10 cellular contexts compared by ENCODE assay signal in the genomic region with DNA sequence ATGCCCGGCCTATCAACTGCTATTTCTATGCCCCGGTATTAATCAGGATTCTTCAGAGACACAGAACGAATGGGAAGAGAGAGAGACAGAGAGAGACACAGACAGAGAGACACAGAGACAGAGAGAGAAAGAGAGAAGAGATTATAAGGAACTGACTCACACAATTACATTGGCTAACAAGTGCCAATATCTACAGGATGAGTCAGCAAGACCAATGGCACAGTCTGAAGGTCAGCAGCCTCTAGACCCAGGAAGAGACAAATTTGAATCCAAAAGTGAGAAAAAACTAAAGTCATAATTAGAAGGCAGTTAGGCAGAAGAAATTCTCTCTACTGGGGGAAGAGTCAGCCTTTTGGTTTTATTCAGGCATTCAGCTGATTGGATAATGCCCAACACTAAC.
DNase-seq lines count a peak whose midpoint lies in the region; ATAC-seq and TF ChIP-seq lines count a peak whose summit lies in the region.
"Had no signal": no experiment of that assay in that cellular context is flagged by ENCODE, and none has a peak within 500 bp of the region (broad histone marks: within the 10 kb centered on the region; RNA-seq: fewer than 3 reads in every experiment).

No MANE protein-coding gene starts in this region.

- peak overlapping the region; percentile 38 for H3K27ac Mint-ChIP-seq in activated T-cell treated with anti-CD3 and anti-CD28 coated beads, Interleukin-2, amount 50 U/mL, for 24 hours
- H3K27ac Mint-ChIP-seq in type B pancreatic cell, result peak overlapping the region; percentile 15
- H3K27ac Mint-ChIP-seq: neural progenitor cell had no signal

- ATAC-seq in activated T-cell treated with anti-CD3 and anti-CD28 coated beads, Interleukin-2, amount 50 U/mL, for 4 hours, result no peak
- ATAC-seq in HG02840 (IDR thresholded peaks at IDR 0.05; ENCODE audit: low FRiP score, unreplicated experiment), result no peak

- peaks cover 32% of the 10 kb centered on the region for H3K36me3 Mint-ChIP-seq in activated T-cell treated with anti-CD3 and anti-CD28 coated beads, Interleukin-2, amount 50 U/mL, for 24 hours (ENCODE audit: low read depth)
- peaks cover 26% of the 10 kb centered on the region for H3K36me3 Mint-ChIP-seq in activated T-cell treated with anti-CD3 and anti-CD28 coated beads, Interleukin-2, amount 50 U/mL, for 4 hours (ENCODE audit: insufficient read depth)
- H3K36me3 Mint-ChIP-seq in type B pancreatic cell, result peaks cover 9% of the 10 kb centered on the region

- no peak for TF ChIP-seq CTCF in type B pancreatic cell (conservative IDR thresholded peaks at IDR 0.05)

- peaks cover 16% of the 10 kb centered on the region for H3K4me1 Mint-ChIP-seq in activated T-cell treated with anti-CD3 and anti-CD28 coated beads, Interleukin-2, amount 50 U/mL, for 24 hours (ENCODE audit: low read depth)
- H3K4me1 Mint-ChIP-seq in activated T-cell treated with anti-CD3 and anti-CD28 coated beads, Interleukin-2, amount 50 U/mL, for 4 hours (ENCODE audit: low read depth), result peaks cover 9% of the 10 kb centered on the region
- H3K4me1 Mint-ChIP-seq in type B pancreatic cell (ENCODE audit: unreplicated experiment), result no peaks in the 10 kb centered on the region

- DNase-seq in activated T-cell treated with anti-CD3 and anti-CD28 coated beads, Interleukin-2, amount 50 U/mL, for 24 hours, result no peak
- no peak for DNase-seq in activated T-cell treated with anti-CD3 and anti-CD28 coated beads, Interleukin-2, amount 50 U/mL, for 4 hours
- DNase-seq in RPMI7951 (ENCODE audit: low read depth) (peak; percentile 72), fibroblast of peridontal ligament (ENCODE audit: extremely low read depth) (peak; percentile 77), type B pancreatic cell (ENCODE audit: extremely low spot score, unreplicated experiment) (no peak), C1 segment of cervical spinal cord (lab: John Stamatoyannopoulos, UW) (no peak), cerebellar nuclear complex (lab: John Stamatoyannopoulos, UW) (no peak)
- DNase-seq: NCI-H526 treated with DMSO at 0.1 percent for 48 hours had no signal

- no peaks in the 10 kb centered on the region for H3K9me3 Mint-ChIP-seq in activated T-cell treated with anti-CD3 and anti-CD28 coated beads, Interleukin-2, amount 50 U/mL, for 24 hours
- no peaks in the 10 kb centered on the region for H3K9me3 Mint-ChIP-seq in activated T-cell treated with anti-CD3 and anti-CD28 coated beads, Interleukin-2, amount 50 U/mL, for 4 hours
- H3K9me3 Mint-ChIP-seq in type B pancreatic cell, result no peaks in the 10 kb centered on the region
- H3K9me3 Mint-ChIP-seq: neural progenitor cell had no signal

- no peak overlapping the region for H3K4me3 Mint-ChIP-seq in activated T-cell treated with anti-CD3 and anti-CD28 coated beads, Interleukin-2, amount 50 U/mL, for 24 hours
- no peak overlapping the region for H3K4me3 Mint-ChIP-seq in activated T-cell treated with anti-CD3 and anti-CD28 coated beads, Interleukin-2, amount 50 U/mL, for 4 hours
- H3K4me3 Mint-ChIP-seq in type B pancreatic cell, result no peak overlapping the region
- H3K4me3 Mint-ChIP-seq: neural progenitor cell had no signal

- no peaks in the 10 kb centered on the region for H3K27me3 Mint-ChIP-seq in activated T-cell treated with anti-CD3 and anti-CD28 coated beads, Interleukin-2, amount 50 U/mL, for 24 hours
- no peaks in the 10 kb centered on the region for H3K27me3 Mint-ChIP-seq in activated T-cell treated with anti-CD3 and anti-CD28 coated beads, Interleukin-2, amount 50 U/mL, for 4 hours (ENCODE audit: low read depth)
- no peaks in the 10 kb centered on the region for H3K27me3 Mint-ChIP-seq in type B pancreatic cell

Comparison
In these comparisons a context has a peak if more than half of its experiments do, and no peak if none do; other contexts are left out.
1. DNase-seq: peak in RPMI7951 (single experiment) and fibroblast of peridontal ligament (single experiment); none in activated T-cell treated with anti-CD3 and anti-CD28 coated beads, Interleukin-2, amount 50 U/mL, for 24 hours (single experiment), activated T-cell treated with anti-CD3 and anti-CD28 coated beads, Interleukin-2, amount 50 U/mL, for 4 hours (single experiment), type B pancreatic cell (single experiment), C1 segment of cervical spinal cord (0 of 14) and cerebellar nuclear complex (0 of 2).